8 cellular contexts compared by ENCODE assay signal in genomic region chr1:94801919-94802546, GRCh38. TPM values are rescaled to one million over a fixed set of nuclear protein-coding genes. Genes with fewer than 3 reads are reported as not detected.
A peak's percentile ranks its signal among the peaks of the same experiment; 100 is the strongest.
DNase-seq lines count a peak whose midpoint lies in the region; ATAC-seq and TF ChIP-seq lines count a peak whose summit lies in the region.

No MANE protein-coding gene starts in this region.

- ATAC-seq in GM18519 (IDR thresholded peaks at IDR 0.05; ENCODE audit: low FRiP score, unreplicated experiment): peak; percentile 79
- ATAC-seq in HG03196 (IDR thresholded peaks at IDR 0.05; ENCODE audit: unreplicated experiment): peak; percentile 64

- no peaks in the 10 kb centered on the region for H3K27me3 ChIP-seq in skeletal muscle satellite cell (ENCODE audit: control insufficient read depth, insufficient read depth, low read length)
- H3K27me3 ChIP-seq in MG63: no peaks in the 10 kb centered on the region

- peak; percentile 56 for TF ChIP-seq CTCF in astrocyte of the spinal cord (IDR thresholded peaks at IDR 0.05; ENCODE audit: low read depth, low read length)

- peaks cover 29% of the 10 kb centered on the region for H3K4me1 ChIP-seq in skeletal muscle satellite cell (ENCODE audit: control insufficient read depth, insufficient read depth, low read length)

- H3K9ac ChIP-seq in skeletal muscle satellite cell (ENCODE audit: low read depth, low read length): peak overlapping the region; percentile 61

- H3K36me3 ChIP-seq in skeletal muscle satellite cell (ENCODE audit: insufficient read depth, low read length) (no peaks in the 10 kb centered on the region), MG63 (no peaks in the 10 kb centered on the region)

- no peak overlapping the region for H3K4me3 ChIP-seq in astrocyte of the spinal cord (ENCODE audit: low read depth, low read length)
- H3K4me3 ChIP-seq in skeletal muscle satellite cell (ENCODE audit: low read length): peak overlapping the region; percentile 37
- H3K4me3 ChIP-seq in MG63: no peak overlapping the region

- H3K9me3 ChIP-seq in skeletal muscle satellite cell (replicated peaks; ENCODE audit: low read length): no peaks in the 10 kb centered on the region
- H3K9me3 ChIP-seq in MG63: no peaks in the 10 kb centered on the region

- peak overlapping the region; percentile 72 for H3K4me2 ChIP-seq in skeletal muscle satellite cell (ENCODE audit: low read length)

- in situ Hi-C loops in astrocyte of the spinal cord (cut with HindIII; ENCODE audit: low sequenced_read_pairs): no loop called here

- peak; percentile 62 for DNase-seq in Ammon's horn (ENCODE audit: low spot score)
- peak; percentile 83 for DNase-seq in NCI-H524 treated with DMSO at 0.1 percent for 48 hours (lab: John Stamatoyannopoulos, UW)
- DNase-seq in astrocyte of the spinal cord (ENCODE audit: low read depth, low spot score): peak; percentile 87
- DNase-seq in iPS-NIHi11 (ENCODE audit: low spot score): peak; percentile 39
- DNase-seq in MG63: no peak

RNA-seq across cellular contexts. Expression of gene SLC44A3, which starts 18.1 kb away (rescaled TPM):
- total RNA-seq in skeletal muscle satellite cell (2012; rRNA removed): 0.44 and 1.0 TPM in 2 replicates
- 0.26 and 0.57 TPM in 2 replicates for total RNA-seq in MG63 (2014; rRNA removed; shearing (Covaris generic); ENCODE audit: low replicate concordance)
